In genomic region chr3:127097009-127097350, GRCh38 we compare ENCODE assay signal across 12 cellular contexts.
"Had no signal": no experiment of that assay in that cellular context is flagged by ENCODE, and none has a peak within 500 bp of the region (broad histone marks: within the 10 kb centered on the region; RNA-seq: fewer than 3 reads in every experiment).

No MANE protein-coding gene starts in this region.

- H3K27me3 ChIP-seq: heart left ventricle, pancreas, transverse colon had no signal

- H3K9me3 ChIP-seq: neutrophil, pancreas, transverse colon had no signal

- DNase-seq: activated CD4-positive, alpha-beta T cell treated with anti-CD3 and anti-CD28 coated beads, Interleukin-2, amount 50 U/mL, for 4 hours; heart left ventricle; left ventricle myocardium superior; stimulated activated CD4-positive, alpha-beta T cell treated with anti-CD3 and anti-CD28 coated beads, Interleukin-2, amount 100 ng/mL, for 24 hours; stimulated activated naive CD4-positive, alpha-beta T cell treated with Interleukin-2 at 50 U/mL for 16 hours; SW 1271; T-helper 2 cell; transverse colon had no signal

- H3K27me3 Mint-ChIP-seq: activated naive CD8-positive, alpha-beta T cell had no signal

- H3K27ac ChIP-seq: heart left ventricle, neutrophil, pancreas, transverse colon had no signal

- H3K4me3 ChIP-seq: heart left ventricle, pancreas, transverse colon had no signal

- H3K4me1 ChIP-seq: heart left ventricle, pancreas, transverse colon had no signal

- H3K9me3 Mint-ChIP-seq: activated T-helper 1 cell treated with anti-CD3 and anti-CD28 coated beads, Interleukin-12 subunit alpha, Interleukin-12 subunit beta, Interleukin-2, Interleukin-4 antibody, amounts not matched to agents 30 ng/mL and 10 ng/mL and 1 ng/mL, durations not matched to agents 14 hours and 24 hours and 36 hours had no signal

- H3K36me3 ChIP-seq: heart left ventricle, neutrophil, pancreas, transverse colon had no signal

- H3K4me3 Mint-ChIP-seq: activated naive CD8-positive, alpha-beta T cell; activated T-helper 1 cell treated with anti-CD3 and anti-CD28 coated beads, Interleukin-12 subunit alpha, Interleukin-12 subunit beta, Interleukin-2, Interleukin-4 antibody, amounts not matched to agents 30 ng/mL and 10 ng/mL and 1 ng/mL, durations not matched to agents 14 hours and 24 hours and 36 hours had no signal

- FAIRE-seq: pancreas had no signal

- H3K27ac Mint-ChIP-seq: activated naive CD8-positive, alpha-beta T cell; activated T-helper 1 cell treated with anti-CD3 and anti-CD28 coated beads, Interleukin-12 subunit alpha, Interleukin-12 subunit beta, Interleukin-2, Interleukin-4 antibody, amounts not matched to agents 30 ng/mL and 10 ng/mL and 1 ng/mL, durations not matched to agents 14 hours and 24 hours and 36 hours had no signal

- ATAC-seq: heart left ventricle, pancreas had no signal

- H3K36me3 Mint-ChIP-seq: activated naive CD8-positive, alpha-beta T cell had no signal
